ENCODE assay signal across 1 cellular context in genomic region chr5:172344855-172345254, GRCh38.
TF ChIP-seq lines count a peak whose summit lies in the region.

No MANE protein-coding gene starts in this region.

TF ChIP-seq in K562, 482 proteins besides CTCF, POLR2A, EP300 and RAD21 (continued from another document):
- TF ChIP-seq ZNF609 (CRISPR knock-in tag; IDR thresholded peaks at IDR 0.05; ENCODE audit: borderline replicate concordance), result no peak
- TF ChIP-seq SETDB1 (IDR thresholded peaks at IDR 0.05; ENCODE audit: low read length), result no peak
- TF ChIP-seq, protein P1, sequence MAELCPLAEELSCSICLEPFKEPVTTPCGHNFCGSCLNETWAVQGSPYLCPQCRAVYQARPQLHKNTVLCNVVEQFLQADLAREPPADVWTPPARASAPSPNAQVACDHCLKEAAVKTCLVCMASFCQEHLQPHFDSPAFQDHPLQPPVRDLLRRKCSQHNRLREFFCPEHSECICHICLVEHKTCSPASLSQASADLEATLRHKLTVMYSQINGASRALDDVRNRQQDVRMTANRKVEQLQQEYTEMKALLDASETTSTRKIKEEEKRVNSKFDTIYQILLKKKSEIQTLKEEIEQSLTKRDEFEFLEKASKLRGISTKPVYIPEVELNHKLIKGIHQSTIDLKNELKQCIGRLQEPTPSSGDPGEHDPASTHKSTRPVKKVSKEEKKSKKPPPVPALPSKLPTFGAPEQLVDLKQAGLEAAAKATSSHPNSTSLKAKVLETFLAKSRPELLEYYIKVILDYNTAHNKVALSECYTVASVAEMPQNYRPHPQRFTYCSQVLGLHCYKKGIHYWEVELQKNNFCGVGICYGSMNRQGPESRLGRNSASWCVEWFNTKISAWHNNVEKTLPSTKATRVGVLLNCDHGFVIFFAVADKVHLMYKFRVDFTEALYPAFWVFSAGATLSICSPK (IDR thresholded peaks at IDR 0.05; ENCODE audit: borderline replicate concordance), result no peak
- TF ChIP-seq ZNF165 (CRISPR knock-in tag; IDR thresholded peaks at IDR 0.05; ENCODE audit: borderline replicate concordance), result no peak
- no peak for TF ChIP-seq ZNF3 (CRISPR knock-in tag; IDR thresholded peaks at IDR 0.05)
- TF ChIP-seq NFIC (IDR thresholded peaks at IDR 0.05), result peak; percentile 48
- no peak for TF ChIP-seq ZBTB43 (CRISPR knock-in tag; IDR thresholded peaks at IDR 0.05)
- no peak for TF ChIP-seq ATF3 (IDR thresholded peaks at IDR 0.05)
- no peak for TF ChIP-seq ATF3 (CRISPR knock-in tag; conservative IDR thresholded peaks at IDR 0.05)
- TF ChIP-seq PTBP1 (IDR thresholded peaks at IDR 0.05; ENCODE audit: low read depth, low read length), result no peak
- 0 out of 2 replicates have a peak, but pooled peaks have one; percentile 27 for TF ChIP-seq ZBTB26 (CRISPR knock-in tag; IDR thresholded peaks at IDR 0.05)
